ENCODE assay signal across 21 cellular contexts in the genomic region with DNA sequence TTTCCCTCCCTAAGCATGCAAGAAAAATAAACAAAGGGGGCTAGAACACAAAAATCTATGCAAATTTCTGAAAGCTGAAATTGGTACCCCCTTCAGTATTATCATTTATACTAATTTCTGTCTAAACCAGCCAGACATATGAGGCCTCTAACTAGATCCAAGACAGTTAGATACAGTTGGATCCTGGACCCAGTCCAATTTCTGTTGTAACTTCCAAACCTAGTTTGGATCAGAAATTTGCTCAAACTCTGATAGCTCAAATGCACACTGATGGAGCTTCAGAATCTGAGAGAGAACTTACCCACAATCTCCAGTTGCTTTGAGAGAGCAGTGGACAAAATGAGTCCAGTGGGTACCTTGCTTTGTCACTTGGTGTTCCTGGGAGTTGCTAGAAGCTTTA.
"Had no signal": no experiment of that assay in that cellular context is flagged by ENCODE, and none has a peak within 500 bp of the region (broad histone marks: within the 10 kb centered on the region; RNA-seq: fewer than 3 reads in every experiment).

No MANE protein-coding gene starts in this region.

- DNase-seq: cortex of kidney; dorsolateral prefrontal cortex; effector CD8-positive, alpha-beta T cell; heart right ventricle; hypothalamus; kidney glomerular epithelial cell; mucosa of descending colon; naive thymus-derived CD8-positive, alpha-beta T cell; posterior cingulate gyrus; small intestine; stimulated activated CD4-positive, alpha-beta T cell treated with anti-CD3 and anti-CD28 coated beads, Interleukin-12 subunit alpha, Interleukin-12 subunit beta, amount 100 ng/mL, for 4 hours; stimulated activated CD4-positive, alpha-beta T cell treated with anti-CD3 and anti-CD28 coated beads, Interleukin-2, amount 100 ng/mL, for 48 hours; stimulated activated naive CD4-positive, alpha-beta T cell treated with Interleukin-2 at 50 U/mL for 16 hours had no signal

- H3K27me3 Mint-ChIP-seq: naive thymus-derived CD8-positive, alpha-beta T cell; type B pancreatic cell had no signal

- H3K36me3 ChIP-seq: neutrophil, right atrium auricular region had no signal

- H3K9me3 ChIP-seq: neutrophil, right atrium auricular region had no signal

- H3K27me3 ChIP-seq: dorsolateral prefrontal cortex, heart right ventricle, neutrophil, right atrium auricular region had no signal

- H3K27ac ChIP-seq: dorsolateral prefrontal cortex, heart right ventricle, neutrophil, right atrium auricular region had no signal

- FAIRE-seq: endometrium, frontal cortex, islet of Langerhans, small intestine, urothelium cell line had no signal

- H3K4me3 ChIP-seq: dorsolateral prefrontal cortex, heart right ventricle, mucosa of descending colon, right atrium auricular region had no signal

- H3K4me3 Mint-ChIP-seq: naive thymus-derived CD8-positive, alpha-beta T cell; type B pancreatic cell had no signal

- H3K27ac Mint-ChIP-seq: naive thymus-derived CD8-positive, alpha-beta T cell; type B pancreatic cell had no signal

- ATAC-seq: esophagus mucosa; heart right ventricle; mucosa of descending colon; naive thymus-derived CD8-positive, alpha-beta T cell had no signal
